Comparison of ENCODE assay signal across 25 cellular contexts in genomic region chr7:104814671-104815400, GRCh38.
"Had no signal": no experiment of that assay in that cellular context is flagged by ENCODE, and none has a peak within 500 bp of the region (broad histone marks: within the 10 kb centered on the region; RNA-seq: fewer than 3 reads in every experiment).

No MANE protein-coding gene starts in this region.

- H3K9me3 ChIP-seq: breast epithelium, colonic mucosa, esophagus squamous epithelium, heart right ventricle, left lung, lower lobe of right lung, vagina had no signal

- H3K9me3 Mint-ChIP-seq: activated T-helper 1 cell treated with anti-CD3 and anti-CD28 coated beads, Interleukin-12 subunit alpha, Interleukin-12 subunit beta, Interleukin-2, Interleukin-4 antibody, amounts not matched to agents 30 ng/mL and 10 ng/mL and 1 ng/mL, durations not matched to agents 14 hours and 24 hours and 36 hours; central memory CD8-positive, alpha-beta T cell; naive thymus-derived CD8-positive, alpha-beta T cell; neural crest cell; stimulated activated naive CD8-positive, alpha-beta T cell treated with anti-CD3 and anti-CD28 coated beads, Interleukin-15, Interleukin-2, amounts not matched to agents 100 ng/mL and 50 ng/mL, for 24 hours; type B pancreatic cell had no signal

- H3K4me1 ChIP-seq: breast epithelium, colonic mucosa, esophagus squamous epithelium, heart right ventricle, left lung, lower lobe of right lung had no signal

- DNase-seq: activated CD4-positive, alpha-beta T cell treated with anti-CD3 and anti-CD28 coated beads for 36 hours; activated CD4-positive, CD25-positive, alpha-beta regulatory T cell; activated effector memory CD4-positive, alpha-beta T cell treated with anti-CD3 and anti-CD28 coated beads, Interleukin-2, amount 50 U/mL, for 16 hours; activated naive CD4-positive, alpha-beta T cell treated with anti-CD3 and anti-CD28 coated beads, Interleukin-2, amount 50 U/mL, for 16 hours; colonic mucosa; effector CD8-positive, alpha-beta T cell; esophagus squamous epithelium; foreskin melanocyte; heart right ventricle; lower lobe of right lung; mesenchymal stem cell; naive thymus-derived CD8-positive, alpha-beta T cell; stimulated activated CD4-positive, alpha-beta T cell treated with anti-CD3 and anti-CD28 coated beads, Interleukin-15, amount 100 ng/mL, for 24 hours; stimulated activated CD4-positive, alpha-beta T cell treated with anti-CD3 and anti-CD28 coated beads, Interleukin-2, amount 100 ng/mL, for 24 hours; substantia nigra had no signal

- H3K27me3 ChIP-seq: colonic mucosa, left lung, vagina had no signal

- H3K27ac ChIP-seq: breast epithelium, colonic mucosa, epithelial cell of prostate, esophagus squamous epithelium, heart right ventricle, left lung, lower lobe of right lung, vagina had no signal

- H3K4me1 Mint-ChIP-seq: activated CD4-positive, alpha-beta T cell treated with anti-CD3 and anti-CD28 coated beads for 36 hours; central memory CD8-positive, alpha-beta T cell had no signal

- H3K4me3 ChIP-seq: breast epithelium, colonic mucosa, esophagus squamous epithelium, heart right ventricle, left lung, lower lobe of right lung, vagina had no signal

- H3K36me3 ChIP-seq: breast epithelium, colonic mucosa, esophagus squamous epithelium, heart right ventricle, left lung, lower lobe of right lung, vagina had no signal

- H3K27ac Mint-ChIP-seq: activated CD4-positive, alpha-beta T cell treated with anti-CD3 and anti-CD28 coated beads for 36 hours; activated T-helper 1 cell treated with anti-CD3 and anti-CD28 coated beads, Interleukin-12 subunit alpha, Interleukin-12 subunit beta, Interleukin-2, Interleukin-4 antibody, amounts not matched to agents 30 ng/mL and 10 ng/mL and 1 ng/mL, durations not matched to agents 14 hours and 24 hours and 36 hours; naive thymus-derived CD8-positive, alpha-beta T cell; stimulated activated naive CD8-positive, alpha-beta T cell treated with anti-CD3 and anti-CD28 coated beads, Interleukin-15, Interleukin-2, amounts not matched to agents 100 ng/mL and 50 ng/mL, for 24 hours; type B pancreatic cell had no signal

- ATAC-seq: activated CD4-positive, alpha-beta T cell treated with anti-CD3 and anti-CD28 coated beads for 36 hours; heart right ventricle; left lung; naive thymus-derived CD8-positive, alpha-beta T cell; right cardiac atrium had no signal

- H3K4me3 Mint-ChIP-seq: activated CD4-positive, alpha-beta T cell treated with anti-CD3 and anti-CD28 coated beads for 36 hours; activated T-helper 1 cell treated with anti-CD3 and anti-CD28 coated beads, Interleukin-12 subunit alpha, Interleukin-12 subunit beta, Interleukin-2, Interleukin-4 antibody, amounts not matched to agents 30 ng/mL and 10 ng/mL and 1 ng/mL, durations not matched to agents 14 hours and 24 hours and 36 hours; central memory CD8-positive, alpha-beta T cell; naive thymus-derived CD8-positive, alpha-beta T cell; neural crest cell; stimulated activated naive CD8-positive, alpha-beta T cell treated with anti-CD3 and anti-CD28 coated beads, Interleukin-15, Interleukin-2, amounts not matched to agents 100 ng/mL and 50 ng/mL, for 24 hours; type B pancreatic cell had no signal
